In the genomic region with DNA sequence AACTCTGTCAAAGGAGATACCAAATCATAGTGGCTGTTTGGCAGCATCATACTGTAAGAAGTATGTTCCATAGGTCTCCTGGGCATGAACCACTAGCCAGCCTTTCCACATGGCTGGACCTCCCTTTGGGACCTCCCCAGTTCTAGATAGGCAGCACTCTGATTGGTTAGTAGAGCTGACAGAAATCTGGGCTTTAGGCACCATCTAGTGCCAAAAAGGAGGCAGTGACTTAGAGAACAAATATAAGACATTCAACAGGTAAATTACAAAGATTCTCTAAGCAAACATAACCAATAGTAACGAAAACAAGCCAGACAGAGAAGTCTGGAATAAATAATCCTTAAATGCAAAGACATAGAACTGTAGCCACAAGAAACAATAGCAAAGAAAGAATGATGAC, we compare ENCODE assay signal across 8 cellular contexts.
DNase-seq lines count a peak whose midpoint lies in the region; ATAC-seq and TF ChIP-seq lines count a peak whose summit lies in the region.

No MANE protein-coding gene starts in this region.

- no peaks in the 10 kb centered on the region for H3K27me3 ChIP-seq in iPS DF 6.9 (ENCODE audit: control insufficient read depth, insufficient read depth, low read length)

- TF ChIP-seq CTCF in AG09319 (IDR thresholded peaks at IDR 0.05; ENCODE audit: low read depth, low read length) = peak; percentile 15

- ATAC-seq in SK-N-SH treated with all-trans-retinoic acid at 6 μM for 48 hours (peak; percentile 76), HG03097 (IDR thresholded peaks at IDR 0.05; ENCODE audit: low FRiP score, unreplicated experiment) (no peak)

- POLR2A ChIA-PET in HEK293T (lab: Yijun Ruan, JAX) = no interaction called here

- no CpG with 5 or more reads among the region's 1 CpG for WGBS in iPS DF 6.9 (ENCODE audit: insufficient coverage, insufficient read length)

- DNase-seq in AG09319 (ENCODE audit: extremely low read depth, low read depth) (peak; percentile 1), HEK293T (ENCODE audit: extremely low spot score) (peak; percentile 21), iPS DF 6.9 (ENCODE audit: low read depth, low spot score) (peak; percentile 5), epidermal melanocyte (ENCODE audit: insufficient read length, low spot score) (no peak)
- no peak for DNase-seq in activated CD4-positive, CD25-positive, alpha-beta regulatory T cell treated with anti-CD3 and anti-CD28 coated beads, Interleukin-2, amount 50 U/mL, for 72 hours
- no peak for DNase-seq in activated CD8-positive, alpha-beta memory T cell treated with anti-CD3 and anti-CD28 coated beads, Interleukin-2, amount 50 U/mL, for 4 hours

- CTCF ChIA-PET in HEK293T (lab: Yijun Ruan, JAX) = interaction anchor here (1.0 to 1.1 kb wide), 2 partner anchors 305 to 462 kb away, joined by 5 to 8 read pairs; no protein-coding TSS in a partner anchor

- H3K9me3 ChIP-seq in iPS DF 6.9 (ENCODE audit: control insufficient read depth, insufficient read depth, low read length) = no peaks in the 10 kb centered on the region

- H3K4me1 ChIP-seq in iPS DF 6.9 (ENCODE audit: control insufficient read depth, insufficient read depth, low read length) = no peaks in the 10 kb centered on the region

- no peak overlapping the region for H3K4me3 ChIP-seq in iPS DF 6.9 (ENCODE audit: low read length)

- H3K36me3 ChIP-seq in iPS DF 6.9 (ENCODE audit: control insufficient read depth, insufficient read depth, low read length) = no peaks in the 10 kb centered on the region

- H3K27ac ChIP-seq in iPS DF 6.9 (ENCODE audit: low read length) = no peak overlapping the region

TF ChIP-seq in HEK293T, 16 proteins besides CTCF, POLR2A, EP300 and RAD21:
- TF ChIP-seq LEF1 (IDR thresholded peaks at IDR 0.05; ENCODE audit: borderline replicate concordance) = no peak
- TF ChIP-seq FOXM1 (IDR thresholded peaks at IDR 0.05; ENCODE audit: borderline replicate concordance) = no peak
- TF ChIP-seq NFRKB (IDR thresholded peaks at IDR 0.05) = no peak
- no peak for TF ChIP-seq CTBP1 (IDR thresholded peaks at IDR 0.05; ENCODE audit: borderline replicate concordance)
- no peak for TF ChIP-seq BHLHE40 (IDR thresholded peaks at IDR 0.05; ENCODE audit: borderline replicate concordance)
- no peak for TF ChIP-seq ELF4 (IDR thresholded peaks at IDR 0.05)
- no peak for TF ChIP-seq SUZ12 (IDR thresholded peaks at IDR 0.05)
- TF ChIP-seq SP1 (IDR thresholded peaks at IDR 0.05) = no peak
- no peak for TF ChIP-seq ZNF384 (IDR thresholded peaks at IDR 0.05)
- no peak for TF ChIP-seq FOXK2 (IDR thresholded peaks at IDR 0.05)
- TF ChIP-seq TARDBP (IDR thresholded peaks at IDR 0.05) = no peak
- TF ChIP-seq PKNOX1 (IDR thresholded peaks at IDR 0.05) = no peak
- no peak for TF ChIP-seq ARNT (IDR thresholded peaks at IDR 0.05)
- no peak for TF ChIP-seq FOXA1 (IDR thresholded peaks at IDR 0.05)
- no peak for TF ChIP-seq L3MBTL2 (conservative IDR thresholded peaks at IDR 0.05)
- no peak for TF ChIP-seq HDGF (IDR thresholded peaks at IDR 0.05; ENCODE audit: borderline replicate concordance)

TF ChIP-seq in SK-N-SH treated with all-trans-retinoic acid at 6 μM for 48 hours, 23 proteins besides CTCF, POLR2A, EP300 and RAD21:
- TF ChIP-seq ARNTL (CRISPR knock-in tag; IDR thresholded peaks at IDR 0.05; ENCODE audit: borderline replicate concordance, low read depth) (no peak), ZC3H10 (CRISPR knock-in tag; IDR thresholded peaks at IDR 0.05) (no peak), TOX (CRISPR knock-in tag; IDR thresholded peaks at IDR 0.05; ENCODE audit: borderline replicate concordance) (no peak), CSDC2 (CRISPR knock-in tag; IDR thresholded peaks at IDR 0.05) (no peak)
- TF ChIP-seq, protein P1, sequence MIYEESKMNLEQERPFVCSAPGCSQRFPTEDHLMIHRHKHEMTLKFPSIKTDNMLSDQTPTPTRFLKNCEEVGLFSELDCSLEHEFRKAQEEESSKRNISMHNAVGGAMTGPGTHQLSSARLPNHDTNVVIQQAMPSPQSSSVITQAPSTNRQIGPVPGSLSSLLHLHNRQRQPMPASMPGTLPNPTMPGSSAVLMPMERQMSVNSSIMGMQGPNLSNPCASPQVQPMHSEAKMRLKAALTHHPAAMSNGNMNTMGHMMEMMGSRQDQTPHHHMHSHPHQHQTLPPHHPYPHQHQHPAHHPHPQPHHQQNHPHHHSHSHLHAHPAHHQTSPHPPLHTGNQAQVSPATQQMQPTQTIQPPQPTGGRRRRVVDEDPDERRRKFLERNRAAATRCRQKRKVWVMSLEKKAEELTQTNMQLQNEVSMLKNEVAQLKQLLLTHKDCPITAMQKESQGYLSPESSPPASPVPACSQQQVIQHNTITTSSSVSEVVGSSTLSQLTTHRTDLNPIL (CRISPR knock-in tag; IDR thresholded peaks at IDR 0.05; ENCODE audit: low read depth) = no peak

Comparison
In these comparisons a context has a peak if more than half of its experiments do, and no peak if none do; other contexts are left out.
1. DNase-seq: peak in AG09319 (single experiment), HEK293T (single experiment) and iPS DF 6.9 (single experiment); none in epidermal melanocyte (single experiment), activated CD4-positive, CD25-positive, alpha-beta regulatory T cell treated with anti-CD3 and anti-CD28 coated beads, Interleukin-2, amount 50 U/mL, for 72 hours (single experiment) and activated CD8-positive, alpha-beta memory T cell treated with anti-CD3 and anti-CD28 coated beads, Interleukin-2, amount 50 U/mL, for 4 hours (single experiment).